ENCODE assay signal across 21 cellular contexts in the genomic region with DNA sequence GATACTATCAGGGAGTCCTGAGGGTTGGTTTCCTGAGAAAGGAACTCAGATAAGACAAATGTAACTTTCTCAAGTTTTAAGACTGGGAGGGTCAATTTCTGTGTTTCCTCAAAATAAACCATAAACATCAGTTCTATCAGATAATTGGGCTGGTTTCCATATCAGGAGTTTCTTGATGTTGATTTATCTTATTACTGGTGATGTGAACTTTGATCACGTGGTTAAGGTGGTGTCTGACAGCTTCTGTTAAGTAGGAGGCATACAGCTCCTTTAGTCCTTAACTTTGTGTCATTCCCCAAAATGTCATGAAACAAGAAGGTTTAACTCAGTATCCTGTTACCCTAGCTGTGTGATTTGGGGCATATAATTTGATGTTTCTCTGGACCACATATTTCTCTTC.
"Had no signal": no experiment of that assay in that cellular context is flagged by ENCODE, and none has a peak within 500 bp of the region (broad histone marks: within the 10 kb centered on the region; RNA-seq: fewer than 3 reads in every experiment).

No MANE protein-coding gene starts in this region.

- H3K4me1 ChIP-seq: SJSA1 had no signal

- H3K27me3 ChIP-seq: SJSA1 had no signal

- H3K9me3 ChIP-seq: SJSA1 had no signal

- FAIRE-seq: RCC 7860 had no signal

- H3K27ac ChIP-seq: KMS-11, SJSA1, SK-N-MC had no signal

- DNase-seq: IMR-90, Kasumi-1, MM.1S, NCI-H1092 treated with DMSO at 0.1 percent for 48 hours, NCI-H1436, NCI-H187, NCI-H2029, NCI-H2081 treated with DMSO at 0.1 percent for 48 hours, NCI-H226, NCI-H446, NCI-H510A, NCI-H524 treated with DMSO at 0.1 percent for 48 hours, NCI-H69, NCI-H774, Right ventricle myocardium superior, RPMI8226, SIG-M5 had no signal

- H3K4me3 ChIP-seq: SJSA1, SK-N-MC had no signal

- H3K36me3 ChIP-seq: SJSA1 had no signal

- H3K9ac ChIP-seq: KMS-11 had no signal

- H3K4me2 ChIP-seq: KMS-11 had no signal
